1 cellular context compared by ENCODE assay signal in the genomic region with DNA sequence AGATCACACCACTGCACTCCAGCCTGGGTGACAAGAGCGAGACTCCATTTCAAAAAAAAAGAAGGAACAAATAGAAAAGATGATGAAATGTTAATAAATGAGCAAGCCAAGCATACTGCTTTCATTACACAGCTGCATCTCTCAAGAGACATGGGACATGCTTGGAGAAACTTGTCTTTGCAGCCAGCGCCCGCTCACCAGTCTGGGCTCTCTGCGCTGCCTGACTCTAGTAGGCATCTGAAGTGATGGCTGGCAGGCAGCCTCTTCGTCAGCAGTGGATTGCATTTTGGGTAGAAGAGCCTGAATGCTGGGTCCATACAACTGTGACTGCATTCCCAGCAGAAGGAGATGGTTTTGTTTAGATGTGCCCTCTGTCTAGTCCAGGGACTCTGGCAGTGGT.
TF ChIP-seq lines count a peak whose summit lies in the region.

No MANE protein-coding gene starts in this region.

TF ChIP-seq in H1, 55 proteins besides CTCF, POLR2A, EP300 and RAD21:
- TF ChIP-seq GTF2F1 (IDR thresholded peaks at IDR 0.05; ENCODE audit: borderline replicate concordance, low read depth, low read length) (no peak), HDAC2 (IDR thresholded peaks at IDR 0.05; ENCODE audit: borderline replicate concordance in 1 of 2, low read depth in 2 of 2, low read length in 2 of 2) (no peak), SUZ12 (IDR thresholded peaks at IDR 0.05; ENCODE audit: low read length) (no peak), NRF1 (IDR thresholded peaks at IDR 0.05; ENCODE audit: low read depth, low read length) (no peak), ASH2L (IDR thresholded peaks at IDR 0.05; ENCODE audit: low read length) (no peak), SIRT6 (IDR thresholded peaks at IDR 0.05; ENCODE audit: low read length) (no peak), TBP (IDR thresholded peaks at IDR 0.05; ENCODE audit: low read depth, low read length) (no peak), TEAD4 (IDR thresholded peaks at IDR 0.05; ENCODE audit: low read depth, low read length) (no peak), NANOG (IDR thresholded peaks at IDR 0.05; ENCODE audit: insufficient read depth, low read depth, low read length, poor library complexity, severe bottlenecking) (no peak), KDM1A (IDR thresholded peaks at IDR 0.05; ENCODE audit: borderline replicate concordance, low read length) (no peak), CHD2 (IDR thresholded peaks at IDR 0.05; ENCODE audit: low read length) (no peak), RXRA (IDR thresholded peaks at IDR 0.05; ENCODE audit: insufficient read depth, low read depth, low read length) (no peak), SP4 (IDR thresholded peaks at IDR 0.05; ENCODE audit: low read length) (no peak), ZNF274 (IDR thresholded peaks at IDR 0.05; ENCODE audit: borderline replicate concordance, extremely low read depth, low read length) (no peak), RFX5 (IDR thresholded peaks at IDR 0.05; ENCODE audit: borderline replicate concordance, low read depth, low read length) (no peak), FOSL1 (IDR thresholded peaks at IDR 0.05; ENCODE audit: insufficient read depth, low read depth, low read length) (no peak), HDAC6 (IDR thresholded peaks at IDR 0.05; ENCODE audit: low read depth, low read length) (no peak), CHD1 (IDR thresholded peaks at IDR 0.05; ENCODE audit: low read depth, low read length) (no peak)
- TF ChIP-seq, protein P1, sequence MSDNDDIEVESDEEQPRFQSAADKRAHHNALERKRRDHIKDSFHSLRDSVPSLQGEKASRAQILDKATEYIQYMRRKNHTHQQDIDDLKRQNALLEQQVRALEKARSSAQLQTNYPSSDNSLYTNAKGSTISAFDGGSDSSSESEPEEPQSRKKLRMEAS (IDR thresholded peaks at IDR 0.05): no peak
- TF ChIP-seq, protein P2, sequence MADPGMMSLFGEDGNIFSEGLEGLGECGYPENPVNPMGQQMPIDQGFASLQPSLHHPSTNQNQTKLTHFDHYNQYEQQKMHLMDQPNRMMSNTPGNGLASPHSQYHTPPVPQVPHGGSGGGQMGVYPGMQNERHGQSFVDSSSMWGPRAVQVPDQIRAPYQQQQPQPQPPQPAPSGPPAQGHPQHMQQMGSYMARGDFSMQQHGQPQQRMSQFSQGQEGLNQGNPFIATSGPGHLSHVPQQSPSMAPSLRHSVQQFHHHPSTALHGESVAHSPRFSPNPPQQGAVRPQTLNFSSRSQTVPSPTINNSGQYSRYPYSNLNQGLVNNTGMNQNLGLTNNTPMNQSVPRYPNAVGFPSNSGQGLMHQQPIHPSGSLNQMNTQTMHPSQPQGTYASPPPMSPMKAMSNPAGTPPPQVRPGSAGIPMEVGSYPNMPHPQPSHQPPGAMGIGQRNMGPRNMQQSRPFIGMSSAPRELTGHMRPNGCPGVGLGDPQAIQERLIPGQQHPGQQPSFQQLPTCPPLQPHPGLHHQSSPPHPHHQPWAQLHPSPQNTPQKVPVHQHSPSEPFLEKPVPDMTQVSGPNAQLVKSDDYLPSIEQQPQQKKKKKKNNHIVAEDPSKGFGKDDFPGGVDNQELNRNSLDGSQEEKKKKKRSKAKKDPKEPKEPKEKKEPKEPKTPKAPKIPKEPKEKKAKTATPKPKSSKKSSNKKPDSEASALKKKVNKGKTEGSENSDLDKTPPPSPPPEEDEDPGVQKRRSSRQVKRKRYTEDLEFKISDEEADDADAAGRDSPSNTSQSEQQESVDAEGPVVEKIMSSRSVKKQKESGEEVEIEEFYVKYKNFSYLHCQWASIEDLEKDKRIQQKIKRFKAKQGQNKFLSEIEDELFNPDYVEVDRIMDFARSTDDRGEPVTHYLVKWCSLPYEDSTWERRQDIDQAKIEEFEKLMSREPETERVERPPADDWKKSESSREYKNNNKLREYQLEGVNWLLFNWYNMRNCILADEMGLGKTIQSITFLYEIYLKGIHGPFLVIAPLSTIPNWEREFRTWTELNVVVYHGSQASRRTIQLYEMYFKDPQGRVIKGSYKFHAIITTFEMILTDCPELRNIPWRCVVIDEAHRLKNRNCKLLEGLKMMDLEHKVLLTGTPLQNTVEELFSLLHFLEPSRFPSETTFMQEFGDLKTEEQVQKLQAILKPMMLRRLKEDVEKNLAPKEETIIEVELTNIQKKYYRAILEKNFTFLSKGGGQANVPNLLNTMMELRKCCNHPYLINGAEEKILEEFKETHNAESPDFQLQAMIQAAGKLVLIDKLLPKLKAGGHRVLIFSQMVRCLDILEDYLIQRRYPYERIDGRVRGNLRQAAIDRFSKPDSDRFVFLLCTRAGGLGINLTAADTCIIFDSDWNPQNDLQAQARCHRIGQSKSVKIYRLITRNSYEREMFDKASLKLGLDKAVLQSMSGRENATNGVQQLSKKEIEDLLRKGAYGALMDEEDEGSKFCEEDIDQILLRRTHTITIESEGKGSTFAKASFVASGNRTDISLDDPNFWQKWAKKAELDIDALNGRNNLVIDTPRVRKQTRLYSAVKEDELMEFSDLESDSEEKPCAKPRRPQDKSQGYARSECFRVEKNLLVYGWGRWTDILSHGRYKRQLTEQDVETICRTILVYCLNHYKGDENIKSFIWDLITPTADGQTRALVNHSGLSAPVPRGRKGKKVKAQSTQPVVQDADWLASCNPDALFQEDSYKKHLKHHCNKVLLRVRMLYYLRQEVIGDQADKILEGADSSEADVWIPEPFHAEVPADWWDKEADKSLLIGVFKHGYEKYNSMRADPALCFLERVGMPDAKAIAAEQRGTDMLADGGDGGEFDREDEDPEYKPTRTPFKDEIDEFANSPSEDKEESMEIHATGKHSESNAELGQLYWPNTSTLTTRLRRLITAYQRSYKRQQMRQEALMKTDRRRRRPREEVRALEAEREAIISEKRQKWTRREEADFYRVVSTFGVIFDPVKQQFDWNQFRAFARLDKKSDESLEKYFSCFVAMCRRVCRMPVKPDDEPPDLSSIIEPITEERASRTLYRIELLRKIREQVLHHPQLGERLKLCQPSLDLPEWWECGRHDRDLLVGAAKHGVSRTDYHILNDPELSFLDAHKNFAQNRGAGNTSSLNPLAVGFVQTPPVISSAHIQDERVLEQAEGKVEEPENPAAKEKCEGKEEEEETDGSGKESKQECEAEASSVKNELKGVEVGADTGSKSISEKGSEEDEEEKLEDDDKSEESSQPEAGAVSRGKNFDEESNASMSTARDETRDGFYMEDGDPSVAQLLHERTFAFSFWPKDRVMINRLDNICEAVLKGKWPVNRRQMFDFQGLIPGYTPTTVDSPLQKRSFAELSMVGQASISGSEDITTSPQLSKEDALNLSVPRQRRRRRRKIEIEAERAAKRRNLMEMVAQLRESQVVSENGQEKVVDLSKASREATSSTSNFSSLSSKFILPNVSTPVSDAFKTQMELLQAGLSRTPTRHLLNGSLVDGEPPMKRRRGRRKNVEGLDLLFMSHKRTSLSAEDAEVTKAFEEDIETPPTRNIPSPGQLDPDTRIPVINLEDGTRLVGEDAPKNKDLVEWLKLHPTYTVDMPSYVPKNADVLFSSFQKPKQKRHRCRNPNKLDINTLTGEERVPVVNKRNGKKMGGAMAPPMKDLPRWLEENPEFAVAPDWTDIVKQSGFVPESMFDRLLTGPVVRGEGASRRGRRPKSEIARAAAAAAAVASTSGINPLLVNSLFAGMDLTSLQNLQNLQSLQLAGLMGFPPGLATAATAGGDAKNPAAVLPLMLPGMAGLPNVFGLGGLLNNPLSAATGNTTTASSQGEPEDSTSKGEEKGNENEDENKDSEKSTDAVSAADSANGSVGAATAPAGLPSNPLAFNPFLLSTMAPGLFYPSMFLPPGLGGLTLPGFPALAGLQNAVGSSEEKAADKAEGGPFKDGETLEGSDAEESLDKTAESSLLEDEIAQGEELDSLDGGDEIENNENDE (IDR thresholded peaks at IDR 0.05; ENCODE audit: insufficient replicate concordance, low read length): no peak
